8 cellular contexts compared by ENCODE assay signal in genomic region chr19:18281082-18282020, GRCh38. TPM values are rescaled to one million over a fixed set of nuclear protein-coding genes. Genes with fewer than 3 reads are reported as not detected.
DNase-seq lines count a peak whose midpoint lies in the region; ATAC-seq and TF ChIP-seq lines count a peak whose summit lies in the region.

Gene JUND (minus strand): TSS chr19:18281622. CDS start chr19:18281484, 138 bp downstream.

- H3K9me3 ChIP-seq in upper lobe of right lung, result no peaks in the 10 kb centered on the region

- peaks cover 33% of the 10 kb centered on the region for H3K4me1 ChIP-seq in upper lobe of right lung

- no peaks in the 10 kb centered on the region for H3K27me3 ChIP-seq in upper lobe of right lung

- H3K4me1 Mint-ChIP-seq in T-helper 1 cell treated with Interleukin-12 subunit alpha and Interleukin-12 subunit beta and Interleukin-4 antibody, amounts not matched to agents 30 μg/mL and 1 μg/mL, for 36 hours (ENCODE audit: low read depth), result peaks cover 39% of the 10 kb centered on the region
- H3K4me1 Mint-ChIP-seq in progenitor cell of endocrine pancreas (ENCODE audit: low read depth), result peaks cover 11% of the 10 kb centered on the region

- H3K9me3 Mint-ChIP-seq in T-helper 1 cell treated with Interleukin-12 subunit alpha and Interleukin-12 subunit beta and Interleukin-4 antibody, amounts not matched to agents 30 μg/mL and 1 μg/mL, for 36 hours, result no peaks in the 10 kb centered on the region
- H3K9me3 Mint-ChIP-seq in progenitor cell of endocrine pancreas (ENCODE audit: low read depth), result no peaks in the 10 kb centered on the region

- H3K27ac Mint-ChIP-seq in T-helper 1 cell treated with Interleukin-12 subunit alpha and Interleukin-12 subunit beta and Interleukin-4 antibody, amounts not matched to agents 30 μg/mL and 1 μg/mL, for 36 hours, result peak within 1 kb of the TSS; percentile 96
- peak within 1 kb of the TSS; percentile 98 for H3K27ac Mint-ChIP-seq in progenitor cell of endocrine pancreas

- ATAC-seq in HG02870 (IDR thresholded peaks at IDR 0.05; ENCODE audit: unreplicated experiment), result peak; percentile 53
- peak; percentile 76 to 83 for ATAC-seq in left cardiac atrium
- peak; percentile 85 for ATAC-seq in upper lobe of right lung

- TF ChIP-seq POLR2A in GM15510 (IDR thresholded peaks at IDR 0.05; ENCODE audit: borderline replicate concordance, extremely low read depth, insufficient read length), result peak; percentile 99

- H3K27me3 Mint-ChIP-seq in T-helper 1 cell treated with Interleukin-12 subunit alpha and Interleukin-12 subunit beta and Interleukin-4 antibody, amounts not matched to agents 30 μg/mL and 1 μg/mL, for 36 hours (ENCODE audit: low read depth), result no peaks in the 10 kb centered on the region
- H3K27me3 Mint-ChIP-seq in progenitor cell of endocrine pancreas, result no peaks in the 10 kb centered on the region

- peak within 1 kb of the TSS; percentile 88 for H3K4me3 ChIP-seq in upper lobe of right lung

- H3K27ac ChIP-seq in upper lobe of right lung, result peak within 1 kb of the TSS; percentile 100

- peak within 1 kb of the TSS; percentile 90 for H3K4me3 Mint-ChIP-seq in T-helper 1 cell treated with Interleukin-12 subunit alpha and Interleukin-12 subunit beta and Interleukin-4 antibody, amounts not matched to agents 30 μg/mL and 1 μg/mL, for 36 hours
- H3K4me3 Mint-ChIP-seq in progenitor cell of endocrine pancreas (ENCODE audit: low read depth), result peak within 1 kb of the TSS; percentile 98

- peaks cover 24% of the 10 kb centered on the region for H3K36me3 Mint-ChIP-seq in T-helper 1 cell treated with Interleukin-12 subunit alpha and Interleukin-12 subunit beta and Interleukin-4 antibody, amounts not matched to agents 30 μg/mL and 1 μg/mL, for 36 hours (ENCODE audit: low read depth)
- H3K36me3 Mint-ChIP-seq in progenitor cell of endocrine pancreas (ENCODE audit: insufficient read depth), result peaks cover 10% of the 10 kb centered on the region

- TF ChIP-seq CTCF in progenitor cell of endocrine pancreas (IDR thresholded peaks at IDR 0.05; ENCODE audit: unreplicated experiment) (peak; percentile 18), upper lobe of right lung (IDR thresholded peaks at IDR 0.05) (no peak)

- peaks cover 13% of the 10 kb centered on the region for H3K36me3 ChIP-seq in upper lobe of right lung

- intact Hi-C loops in left cardiac atrium (cut with DNase I) (no loop called here), upper lobe of right lung (cut with DNase I) (loop anchor here (5.0 kb wide), 1 partner anchor 41 kb away; the partner anchor contains the start of gene LSM4)

- DNase-seq in NCI-H146 treated with DMSO at 0.1 percent for 48 hours (lab: John Stamatoyannopoulos, UW; ENCODE audit: unreplicated experiment) (peak; percentile 96), amniotic stem cell (lab: John Stamatoyannopoulos, UW) (peak; percentile 93), left cardiac atrium (peak; percentile 98), progenitor cell of endocrine pancreas (ENCODE audit: low spot score, unreplicated experiment) (peak; percentile 96), upper lobe of right lung (peak; percentile 99)

RNA-seq across cellular contexts. Expression of gene JUND, which starts in this region (rescaled TPM):
- 100 to 1,000 TPM; 122 to 169 TPM for total RNA-seq in left cardiac atrium
- 158 and 168 TPM in 2 replicates for total RNA-seq in progenitor cell of endocrine pancreas
- total RNA-seq in upper lobe of right lung, result 204 TPM

Comparison
In these comparisons a context has a peak if more than half of its experiments do, and no peak if none do; other contexts are left out.
1. Peak in every context shown above with its lines: DNase-seq, ATAC-seq, H3K4me3 ChIP-seq and H3K27ac ChIP-seq.